Comparison of ENCODE assay signal across 8 cellular contexts in the genomic region with DNA sequence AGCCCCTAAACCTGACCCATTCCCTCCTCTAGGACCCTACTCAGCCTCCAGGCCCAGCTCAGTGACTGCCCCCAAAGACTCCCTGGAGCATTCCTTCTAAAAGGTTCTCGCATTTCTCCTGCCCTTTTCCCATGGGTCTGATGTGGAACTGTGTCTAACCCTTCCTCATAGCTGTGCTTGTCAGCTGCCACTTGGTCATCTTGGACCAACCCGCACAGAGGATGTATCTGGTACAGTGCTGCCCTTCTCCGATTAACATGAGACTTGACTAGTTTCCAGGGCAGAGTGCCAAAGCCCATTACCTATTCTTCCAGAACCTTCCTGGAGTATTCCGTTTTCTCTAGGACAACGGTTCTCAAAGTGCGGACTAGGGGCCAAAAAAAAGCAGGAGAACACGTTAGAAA. TPM values are rescaled to one million over a fixed set of nuclear protein-coding genes. Genes with fewer than 3 reads are reported as not detected.
DNase-seq lines count a peak whose midpoint lies in the region; ATAC-seq and TF ChIP-seq lines count a peak whose summit lies in the region.

No MANE protein-coding gene starts in this region.

- no peak overlapping the region for H2BK12ac ChIP-seq in trophoblast cell (ENCODE audit: low read length)

- no peak for ATAC-seq in T-helper 17 cell

- peak overlapping the region; percentile 30 for H4K91ac ChIP-seq in trophoblast cell (ENCODE audit: low read depth, low read length)

- no peaks in the 10 kb centered on the region for H3K27me3 ChIP-seq in trophoblast cell (ENCODE audit: insufficient read depth, low read length)

- H3K23ac ChIP-seq in trophoblast cell (ENCODE audit: low read length): no peak overlapping the region

- no peak for TF ChIP-seq CTCF in foreskin fibroblast (IDR thresholded peaks at IDR 0.05; ENCODE audit: low read depth, low read length)

- H3K14ac ChIP-seq in trophoblast cell (ENCODE audit: low read length): peak overlapping the region; percentile 45

- CTCF ChIA-PET in activated naive CD4-positive, alpha-beta T cell treated with anti-CD3 and anti-CD28 coated beads for 36 hours (lab: Charles Lee): interaction anchor here (0.8 to 1.8 kb wide), 16 partner anchors 28 to 287 kb away, joined by 3 to 13 read pairs (median 3); no protein-coding TSS in a partner anchor

- H4K8ac ChIP-seq in trophoblast cell (ENCODE audit: low read depth, low read length): peak overlapping the region; percentile 94

- H3K4me2 ChIP-seq in trophoblast cell (ENCODE audit: low read length): peak overlapping the region; percentile 87

- H3K9me3 Mint-ChIP-seq in activated naive CD4-positive, alpha-beta T cell treated with anti-CD3 and anti-CD28 coated beads for 36 hours: peaks cover 10% of the 10 kb centered on the region

- H3K36me3 ChIP-seq in trophoblast cell (ENCODE audit: control insufficient read depth in 1 of 2, insufficient read depth in 2 of 2, low read length in 2 of 2): peaks cover 0 to 3% of the 10 kb centered on the region in 2 experiments

- H3K27ac ChIP-seq in trophoblast cell (ENCODE audit: low read depth, low read length): peak overlapping the region; percentile 72

- H3K79me2 ChIP-seq in trophoblast cell (ENCODE audit: control insufficient read depth, insufficient read depth, low read length, poor library complexity): peaks cover 6% of the 10 kb centered on the region

- peak overlapping the region; percentile 35 for H3K4ac ChIP-seq in trophoblast cell (ENCODE audit: low read depth, low read length)

- H3K9me3 ChIP-seq in T-helper 17 cell (ENCODE audit: control insufficient read depth, low read length, poor library complexity, severe bottlenecking): no peaks in the 10 kb centered on the region
- H3K9me3 ChIP-seq in trophoblast cell (ENCODE audit: insufficient read depth, low read depth, low read length): no peaks in the 10 kb centered on the region

- no peaks in the 10 kb centered on the region for H3K36me3 Mint-ChIP-seq in activated naive CD4-positive, alpha-beta T cell treated with anti-CD3 and anti-CD28 coated beads for 36 hours (ENCODE audit: low read depth)
- H3K36me3 Mint-ChIP-seq in T-helper 17 cell (ENCODE audit: low read depth): no peaks in the 10 kb centered on the region

- H2AFZ ChIP-seq in trophoblast cell (ENCODE audit: insufficient read depth, low read length, poor library complexity): peak overlapping the region; percentile 78

- H3K4me3 Mint-ChIP-seq in activated naive CD4-positive, alpha-beta T cell treated with anti-CD3 and anti-CD28 coated beads for 36 hours: peak overlapping the region; percentile 95
- peak overlapping the region; percentile 93 for H3K4me3 Mint-ChIP-seq in T-helper 17 cell

- H2BK120ac ChIP-seq in trophoblast cell (ENCODE audit: insufficient read depth, low read length, poor library complexity): peak overlapping the region; percentile 54

- WGBS in trophoblast cell (ENCODE audit: extremely low coverage, insufficient coverage, insufficient read length): no CpG with 5 or more reads among the region's 7 CpGs

- H3K27ac Mint-ChIP-seq in activated naive CD4-positive, alpha-beta T cell treated with anti-CD3 and anti-CD28 coated beads for 36 hours: peak overlapping the region; percentile 94
- H3K27ac Mint-ChIP-seq in T-helper 17 cell: peak overlapping the region; percentile 97

- peak overlapping the region; percentile 73 for H2BK5ac ChIP-seq in trophoblast cell (ENCODE audit: low read depth, low read length, poor library complexity)

- intact Hi-C loops in activated naive CD4-positive, alpha-beta T cell treated with anti-CD3 and anti-CD28 coated beads for 36 hours (cut with micrococcal nuclease): loop anchor here (1.0 to 5.0 kb wide), 8 partner anchors 16 to 391 kb away; a partner anchor contains a TSS

- no peak overlapping the region for H2AK5ac ChIP-seq in trophoblast cell (ENCODE audit: low read length)

- peak overlapping the region; percentile 25 for H3K9ac ChIP-seq in trophoblast cell (ENCODE audit: low read length)

- DNase-seq in activated naive CD4-positive, alpha-beta T cell treated with anti-CD3 and anti-CD28 coated beads for 36 hours: no peak
- no peak for DNase-seq in activated naive CD4-positive, alpha-beta T cell treated with anti-CD3 and anti-CD28 coated beads, Interleukin-2, amount 50 U/mL, for 16 hours
- DNase-seq in T-helper 17 cell: no peak
- peak in 1 of 2 donors; percentile 28 for DNase-seq in foreskin fibroblast
- peak in 1 of 2 donors; percentile 18 for DNase-seq in trophoblast cell
- no peak for DNase-seq in NCI-H82 (lab: John Stamatoyannopoulos, UW)
- no peak for DNase-seq in activated gamma-delta T cell (lab: John Stamatoyannopoulos, UW)
- DNase-seq in NK-92 treated with Interleukin-12 subunit alpha and Interleukin-12 subunit beta, amount 100 ng/mL, for 24 hours (lab: John Stamatoyannopoulos, UW): no peak

- peak overlapping the region; percentile 75 for H3K18ac ChIP-seq in trophoblast cell (ENCODE audit: low read length)

- H3K27me3 Mint-ChIP-seq in activated naive CD4-positive, alpha-beta T cell treated with anti-CD3 and anti-CD28 coated beads for 36 hours (ENCODE audit: low read depth): no peaks in the 10 kb centered on the region
- H3K27me3 Mint-ChIP-seq in T-helper 17 cell: no peaks in the 10 kb centered on the region

- H3K4me1 Mint-ChIP-seq in activated naive CD4-positive, alpha-beta T cell treated with anti-CD3 and anti-CD28 coated beads for 36 hours (ENCODE audit: low read depth): peaks cover 29% of the 10 kb centered on the region
- H3K4me1 Mint-ChIP-seq in T-helper 17 cell: peaks cover 15% of the 10 kb centered on the region

- H3K4me1 ChIP-seq in trophoblast cell (ENCODE audit: control insufficient read depth in 1 of 2, insufficient read depth in 2 of 2, low read length in 2 of 2): peaks cover 6 to 7% of the 10 kb centered on the region in 2 experiments

- H4K12ac ChIP-seq in trophoblast cell (ENCODE audit: low read depth, low read length): peak overlapping the region; percentile 81

- H3K4me3 ChIP-seq in foreskin fibroblast (ENCODE audit: low read depth in 1 of 2, low read length in 2 of 2) (peak overlapping the region; percentile 90), trophoblast cell (ENCODE audit: low read depth, low read length) (peak overlapping the region; percentile 89)

- H3K79me1 ChIP-seq in trophoblast cell (ENCODE audit: low read length): peaks cover 8% of the 10 kb centered on the region

RNA-seq across cellular contexts. Expression of a gene that starts 0.5 kb away (rescaled TPM):
- 10 to 100 TPM; 35.7 to 39.3 TPM for total RNA-seq in activated naive CD4-positive, alpha-beta T cell treated with anti-CD3 and anti-CD28 coated beads for 36 hours
- total RNA-seq in T-helper 17 cell: 10 to 100 TPM; 17.8 to 23.2 TPM
- 85.9 and 87.5 TPM in 2 replicates for polyA plus RNA-seq in trophoblast cell (2013)

RNA-seq across cellular contexts. Expression of a gene that starts 50.7 kb away (rescaled TPM):
- 10 to 100 TPM; 34.6 to 36.0 TPM for total RNA-seq in activated naive CD4-positive, alpha-beta T cell treated with anti-CD3 and anti-CD28 coated beads for 36 hours
- 10 to 100 TPM; 15.1 to 18.7 TPM for total RNA-seq in T-helper 17 cell
- 73.9 and 76.7 TPM in 2 replicates for polyA plus RNA-seq in trophoblast cell (2013)
